9 cellular contexts compared by ENCODE assay signal in the genomic region with DNA sequence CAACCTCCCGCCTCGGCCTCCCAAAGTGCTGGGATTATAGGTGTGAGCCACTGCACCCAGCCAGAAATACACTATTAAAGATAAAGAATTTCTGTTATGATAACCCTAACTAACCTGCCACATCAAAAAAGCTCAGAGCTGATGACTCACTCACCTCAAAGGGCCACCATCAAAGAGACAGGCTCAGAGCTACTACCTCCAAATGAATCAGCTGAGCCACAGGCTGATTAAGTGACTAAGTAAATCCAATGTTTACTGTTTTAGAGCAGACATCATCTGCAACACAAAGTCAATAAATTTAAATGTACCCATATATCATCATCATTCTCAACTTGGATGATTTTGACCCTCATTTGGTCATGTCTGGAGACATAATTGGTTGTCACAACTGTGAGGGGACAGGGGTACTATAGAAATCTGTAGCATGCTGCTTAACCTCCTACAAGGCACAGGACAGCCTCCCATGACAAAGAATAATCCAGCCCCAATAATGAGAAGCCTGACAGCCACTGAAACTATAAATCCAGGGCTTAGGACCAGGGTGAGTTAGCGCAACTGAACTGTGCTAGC.
DNase-seq lines count a peak whose midpoint lies in the region; ATAC-seq, FAIRE-seq and TF ChIP-seq lines count a peak whose summit lies in the region.
"Had no signal": no experiment of that assay in that cellular context is flagged by ENCODE, and none has a peak within 500 bp of the region (broad histone marks: within the 10 kb centered on the region; RNA-seq: fewer than 3 reads in every experiment).

No MANE protein-coding gene starts in this region.

- FAIRE-seq in GM12878 (lab: Jason Lieb, UNC) = no peak

- TF ChIP-seq EP300 in GM12878 (IDR thresholded peaks at IDR 0.05; ENCODE audit: borderline replicate concordance in 1 of 2, control insufficient read depth in 1 of 2, low read depth in 2 of 2, low read length in 2 of 2) = no peak

- in situ Hi-C loops in GM12878 (cut with MboI) = no loop called here

- BruUV-seq in GM12878 (replicated peaks; lab: Mats Ljungman, UMichigan) = no TSS peak

- no peak for TF ChIP-seq CTCF in GM12878 (IDR thresholded peaks at IDR 0.05 in 2 of 3, conservative IDR thresholded peaks at IDR 0.05 in 1 of 3; ENCODE audit: control insufficient read depth in 2 of 3, extremely low read depth in 1 of 3, insufficient read depth in 1 of 3, low read depth in 3 of 3, low read length in 3 of 3)
- no peak for TF ChIP-seq CTCF in spleen (IDR thresholded peaks at IDR 0.05 in 8 of 11, conservative IDR thresholded peaks at IDR 0.05 in 3 of 11)

- CTCF ChIA-PET in GM12878 (lab: Yijun Ruan, JAX) = no interaction called here

- H3K9ac ChIP-seq in GM12878 (ENCODE audit: control insufficient read depth, insufficient read depth, low read length) = no peak overlapping the region

- H3K27me3 ChIP-seq in GM12878 (replicated peaks in 1 of 2; ENCODE audit: control insufficient read depth in 2 of 2, insufficient read depth in 2 of 2, low read length in 1 of 2) = no peaks in the 10 kb centered on the region; a peak in 1 of 4 replicates
- no peaks in the 10 kb centered on the region for H3K27me3 ChIP-seq in spleen (replicated peaks in 1 of 7)
- H3K27me3 ChIP-seq: cardiac muscle cell had no signal

- H3K36me3 ChIP-seq in GM12878 (ENCODE audit: control insufficient read depth in 2 of 2, insufficient read depth in 2 of 2, low read length in 1 of 2) = no peaks in the 10 kb centered on the region
- peaks cover 0 to 5% (median 0%) of the 10 kb centered on the region in 6 donors for H3K36me3 ChIP-seq in spleen
- H3K36me3 ChIP-seq: cardiac muscle cell had no signal

- DNase-seq in GM12878 (ENCODE audit: low read depth, low spot score) = no peak
- DNase-seq in stimulated activated CD4-positive, alpha-beta T cell treated with anti-CD3 and anti-CD28 coated beads, Interleukin-15, amount 100 ng/mL, for 48 hours (ENCODE audit: low read depth in 2 of 2) = peak; percentile 47 to 51
- no peak for DNase-seq in iPS-NIHi7 (ENCODE audit: extremely low spot score)
- DNase-seq in spleen = no peak

- H4K20me1 ChIP-seq in GM12878 (ENCODE audit: control insufficient read depth, insufficient read depth) = no peaks in the 10 kb centered on the region

- H3K4me1 ChIP-seq in GM12878 (ENCODE audit: control insufficient read depth, insufficient read depth, low read length) (no peaks in the 10 kb centered on the region), spleen (peaks cover 0 to 33% (median 2%) of the 10 kb centered on the region in 6 donors)

- H3K27ac ChIP-seq in GM12878 (ENCODE audit: control insufficient read depth, insufficient read depth) = no peak overlapping the region
- peak overlapping the region in 1 of 8 donors; percentile 55 for H3K27ac ChIP-seq in spleen
- H3K27ac ChIP-seq: cardiac muscle cell had no signal

- no peak for TF ChIP-seq RAD21 in GM12878 (IDR thresholded peaks at IDR 0.05; ENCODE audit: insufficient read depth, low read depth, low read length)

- H3K4me2 ChIP-seq in GM12878 (ENCODE audit: control insufficient read depth, insufficient read depth) = no peak overlapping the region

- POLR2A ChIA-PET in GM12878 (lab: Charles Lee) = interaction anchor here (0.7 kb wide), 1 partner anchor 260 kb away, joined by 3 read pairs; no protein-coding TSS in a partner anchor

- 31% methylated on average over 3 of the region's 3 CpGs for WGBS in GM12878 (ENCODE audit: insufficient coverage, insufficient replicate concordance, low lambda C conversion rate, missing lambda C conversion rate)
- WGBS in spleen, 5 donors = 73 to 98% (median 91%) methylated on average over 3 of the region's 3 CpGs

- intact Hi-C loops in GM12878 (cut with micrococcal nuclease; ENCODE audit: unreplicated experiment) = no loop called here
- intact Hi-C loops in spleen (cut with DNase I; ENCODE audit: low total_unique reads) = no loop called here

- peak; percentile 52 for ATAC-seq in GM19023 (IDR thresholded peaks at IDR 0.05; ENCODE audit: unreplicated experiment)
- peak; percentile 34 for ATAC-seq in SK-N-SH treated with all-trans-retinoic acid at 6 μM for 48 hours
- ATAC-seq in GM12878 = peak; percentile 88
- no peak for ATAC-seq in GM21423 (IDR thresholded peaks at IDR 0.05; ENCODE audit: unreplicated experiment)
- ATAC-seq in HG02642 (IDR thresholded peaks at IDR 0.05; ENCODE audit: poor library complexity, unreplicated experiment) = no peak

- RAD21 ChIA-PET in GM12878 (lab: Charles Lee; ENCODE audit: unreplicated experiment) = no interaction called here

- H2AFZ ChIP-seq in GM12878 (ENCODE audit: control insufficient read depth, low read depth, low read length) = no peak overlapping the region

- no peaks in the 10 kb centered on the region for H3K79me2 ChIP-seq in GM12878 (ENCODE audit: control insufficient read depth, insufficient read depth, low read length)

- TF ChIP-seq POLR2A in GM12878 (IDR thresholded peaks at IDR 0.05; ENCODE audit: low read depth, low read length) = no peak
- no peak for TF ChIP-seq POLR2A in spleen (IDR thresholded peaks at IDR 0.05)

- H3K9me3 ChIP-seq in GM12878 (replicated peaks; ENCODE audit: control insufficient read depth, insufficient read depth, low read length) = no peaks in the 10 kb centered on the region
- H3K9me3 ChIP-seq in spleen = no peaks in the 10 kb centered on the region

- SMC1A ChIA-PET in GM12878 (lab: Charles Lee; ENCODE audit: uncharacterized antibody, unreplicated experiment) = no interaction called here

- H3K4me3 ChIP-seq in GM12878 = no peak overlapping the region
- H3K4me3 ChIP-seq in spleen = no peak overlapping the region
- H3K4me3 ChIP-seq: cardiac muscle cell had no signal

TF ChIP-seq in SK-N-SH treated with all-trans-retinoic acid at 6 μM for 48 hours, 23 proteins besides CTCF, POLR2A, EP300 and RAD21 (continues in another document):
- TF ChIP-seq SNAI2 (CRISPR knock-in tag; IDR thresholded peaks at IDR 0.05) (no peak), TCF4 (CRISPR knock-in tag; IDR thresholded peaks at IDR 0.05; ENCODE audit: borderline replicate concordance) (no peak), TOX (CRISPR knock-in tag; IDR thresholded peaks at IDR 0.05; ENCODE audit: borderline replicate concordance) (no peak)
- TF ChIP-seq, protein P1, sequence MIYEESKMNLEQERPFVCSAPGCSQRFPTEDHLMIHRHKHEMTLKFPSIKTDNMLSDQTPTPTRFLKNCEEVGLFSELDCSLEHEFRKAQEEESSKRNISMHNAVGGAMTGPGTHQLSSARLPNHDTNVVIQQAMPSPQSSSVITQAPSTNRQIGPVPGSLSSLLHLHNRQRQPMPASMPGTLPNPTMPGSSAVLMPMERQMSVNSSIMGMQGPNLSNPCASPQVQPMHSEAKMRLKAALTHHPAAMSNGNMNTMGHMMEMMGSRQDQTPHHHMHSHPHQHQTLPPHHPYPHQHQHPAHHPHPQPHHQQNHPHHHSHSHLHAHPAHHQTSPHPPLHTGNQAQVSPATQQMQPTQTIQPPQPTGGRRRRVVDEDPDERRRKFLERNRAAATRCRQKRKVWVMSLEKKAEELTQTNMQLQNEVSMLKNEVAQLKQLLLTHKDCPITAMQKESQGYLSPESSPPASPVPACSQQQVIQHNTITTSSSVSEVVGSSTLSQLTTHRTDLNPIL (CRISPR knock-in tag; IDR thresholded peaks at IDR 0.05; ENCODE audit: low read depth) = no peak
- TF ChIP-seq, protein P2, sequence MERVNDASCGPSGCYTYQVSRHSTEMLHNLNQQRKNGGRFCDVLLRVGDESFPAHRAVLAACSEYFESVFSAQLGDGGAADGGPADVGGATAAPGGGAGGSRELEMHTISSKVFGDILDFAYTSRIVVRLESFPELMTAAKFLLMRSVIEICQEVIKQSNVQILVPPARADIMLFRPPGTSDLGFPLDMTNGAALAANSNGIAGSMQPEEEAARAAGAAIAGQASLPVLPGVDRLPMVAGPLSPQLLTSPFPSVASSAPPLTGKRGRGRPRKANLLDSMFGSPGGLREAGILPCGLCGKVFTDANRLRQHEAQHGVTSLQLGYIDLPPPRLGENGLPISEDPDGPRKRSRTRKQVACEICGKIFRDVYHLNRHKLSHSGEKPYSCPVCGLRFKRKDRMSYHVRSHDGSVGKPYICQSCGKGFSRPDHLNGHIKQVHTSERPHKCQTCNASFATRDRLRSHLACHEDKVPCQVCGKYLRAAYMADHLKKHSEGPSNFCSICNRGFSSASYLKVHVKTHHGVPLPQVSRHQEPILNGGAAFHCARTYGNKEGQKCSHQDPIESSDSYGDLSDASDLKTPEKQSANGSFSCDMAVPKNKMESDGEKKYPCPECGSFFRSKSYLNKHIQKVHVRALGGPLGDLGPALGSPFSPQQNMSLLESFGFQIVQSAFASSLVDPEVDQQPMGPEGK (CRISPR knock-in tag; IDR thresholded peaks at IDR 0.05; ENCODE audit: borderline replicate concordance) = no peak

TF ChIP-seq in GM12878, 131 proteins besides CTCF, POLR2A, EP300 and RAD21 (continues in another document):
- peak; percentile 62 for TF ChIP-seq RUNX3 (IDR thresholded peaks at IDR 0.05; ENCODE audit: low read length)

Comparison
In these comparisons a context has a peak if more than half of its experiments do, and no peak if none do; other contexts are left out.
1. ATAC-seq: peak in GM19023 (single experiment), SK-N-SH treated with all-trans-retinoic acid at 6 μM for 48 hours (single experiment) and GM12878 (single experiment); none in GM21423 (single experiment) and HG02642 (single experiment).
2. DNase-seq: peak in stimulated activated CD4-positive, alpha-beta T cell treated with anti-CD3 and anti-CD28 coated beads, Interleukin-15, amount 100 ng/mL, for 48 hours (2 of 2); none in GM12878 (single experiment), iPS-NIHi7 (single experiment) and spleen (single experiment).